ENCODE assay signal across 1 cellular context in genomic region chr5:118199801-118200200, GRCh38.
TF ChIP-seq lines count a peak whose summit lies in the region.

No MANE protein-coding gene starts in this region.

TF ChIP-seq in GM23338, 12 proteins besides CTCF, POLR2A, EP300 and RAD21 (continued from another document):
- TF ChIP-seq REST (IDR thresholded peaks at IDR 0.05; ENCODE audit: unreplicated experiment) (no peak), ZNF114 (CRISPR knock-in tag; IDR thresholded peaks at IDR 0.05) (no peak), CREB1 (CRISPR knock-in tag; IDR thresholded peaks at IDR 0.05; ENCODE audit: low read depth) (no peak)
- TF ChIP-seq, protein P1, sequence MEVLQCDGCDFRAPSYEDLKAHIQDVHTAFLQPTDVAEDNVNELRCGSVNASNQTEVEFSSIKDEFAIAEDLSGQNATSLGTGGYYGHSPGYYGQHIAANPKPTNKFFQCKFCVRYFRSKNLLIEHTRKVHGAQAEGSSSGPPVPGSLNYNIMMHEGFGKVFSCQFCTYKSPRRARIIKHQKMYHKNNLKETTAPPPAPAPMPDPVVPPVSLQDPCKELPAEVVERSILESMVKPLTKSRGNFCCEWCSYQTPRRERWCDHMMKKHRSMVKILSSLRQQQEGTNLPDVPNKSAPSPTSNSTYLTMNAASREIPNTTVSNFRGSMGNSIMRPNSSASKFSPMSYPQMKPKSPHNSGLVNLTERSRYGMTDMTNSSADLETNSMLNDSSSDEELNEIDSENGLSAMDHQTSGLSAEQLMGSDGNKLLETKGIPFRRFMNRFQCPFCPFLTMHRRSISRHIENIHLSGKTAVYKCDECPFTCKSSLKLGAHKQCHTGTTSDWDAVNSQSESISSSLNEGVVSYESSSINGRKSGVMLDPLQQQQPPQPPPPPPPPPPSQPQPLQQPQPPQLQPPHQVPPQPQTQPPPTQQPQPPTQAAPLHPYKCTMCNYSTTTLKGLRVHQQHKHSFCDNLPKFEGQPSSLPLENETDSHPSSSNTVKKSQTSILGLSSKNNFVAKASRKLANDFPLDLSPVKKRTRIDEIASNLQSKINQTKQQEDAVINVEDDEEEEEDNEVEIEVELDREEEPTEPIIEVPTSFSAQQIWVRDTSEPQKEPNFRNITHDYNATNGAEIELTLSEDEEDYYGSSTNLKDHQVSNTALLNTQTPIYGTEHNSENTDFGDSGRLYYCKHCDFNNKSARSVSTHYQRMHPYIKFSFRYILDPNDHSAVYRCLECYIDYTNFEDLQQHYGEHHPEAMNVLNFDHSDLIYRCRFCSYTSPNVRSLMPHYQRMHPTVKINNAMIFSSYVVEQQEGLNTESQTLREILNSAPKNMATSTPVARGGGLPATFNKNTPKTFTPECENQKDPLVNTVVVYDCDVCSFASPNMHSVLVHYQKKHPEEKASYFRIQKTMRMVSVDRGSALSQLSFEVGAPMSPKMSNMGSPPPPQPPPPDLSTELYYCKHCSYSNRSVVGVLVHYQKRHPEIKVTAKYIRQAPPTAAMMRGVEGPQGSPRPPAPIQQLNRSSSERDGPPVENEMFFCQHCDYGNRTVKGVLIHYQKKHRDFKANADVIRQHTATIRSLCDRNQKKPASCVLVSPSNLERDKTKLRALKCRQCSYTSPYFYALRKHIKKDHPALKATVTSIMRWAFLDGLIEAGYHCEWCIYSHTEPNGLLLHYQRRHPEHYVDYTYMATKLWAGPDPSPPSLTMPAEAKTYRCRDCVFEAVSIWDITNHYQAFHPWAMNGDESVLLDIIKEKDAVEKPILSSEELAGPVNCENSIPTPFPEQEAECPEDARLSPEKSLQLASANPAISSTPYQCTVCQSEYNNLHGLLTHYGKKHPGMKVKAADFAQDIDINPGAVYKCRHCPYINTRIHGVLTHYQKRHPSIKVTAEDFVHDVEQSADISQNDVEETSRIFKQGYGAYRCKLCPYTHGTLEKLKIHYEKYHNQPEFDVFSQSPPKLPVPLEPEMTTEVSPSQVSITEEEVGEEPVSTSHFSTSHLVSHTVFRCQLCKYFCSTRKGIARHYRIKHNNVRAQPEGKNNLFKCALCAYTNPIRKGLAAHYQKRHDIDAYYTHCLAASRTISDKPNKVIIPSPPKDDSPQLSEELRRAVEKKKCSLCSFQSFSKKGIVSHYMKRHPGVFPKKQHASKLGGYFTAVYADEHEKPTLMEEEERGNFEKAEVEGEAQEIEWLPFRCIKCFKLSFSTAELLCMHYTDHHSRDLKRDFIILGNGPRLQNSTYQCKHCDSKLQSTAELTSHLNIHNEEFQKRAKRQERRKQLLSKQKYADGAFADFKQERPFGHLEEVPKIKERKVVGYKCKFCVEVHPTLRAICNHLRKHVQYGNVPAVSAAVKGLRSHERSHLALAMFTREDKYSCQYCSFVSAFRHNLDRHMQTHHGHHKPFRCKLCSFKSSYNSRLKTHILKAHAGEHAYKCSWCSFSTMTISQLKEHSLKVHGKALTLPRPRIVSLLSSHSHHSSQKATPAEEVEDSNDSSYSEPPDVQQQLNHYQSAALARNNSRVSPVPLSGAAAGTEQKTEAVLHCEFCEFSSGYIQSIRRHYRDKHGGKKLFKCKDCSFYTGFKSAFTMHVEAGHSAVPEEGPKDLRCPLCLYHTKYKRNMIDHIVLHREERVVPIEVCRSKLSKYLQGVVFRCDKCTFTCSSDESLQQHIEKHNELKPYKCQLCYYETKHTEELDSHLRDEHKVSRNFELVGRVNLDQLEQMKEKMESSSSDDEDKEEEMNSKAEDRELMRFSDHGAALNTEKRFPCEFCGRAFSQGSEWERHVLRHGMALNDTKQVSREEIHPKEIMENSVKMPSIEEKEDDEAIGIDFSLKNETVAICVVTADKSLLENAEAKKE (CRISPR knock-in tag; IDR thresholded peaks at IDR 0.05), result no peak
